Comparison of ENCODE assay signal across 16 cellular contexts in genomic region chr12:29714966-29715365, GRCh38.
"Had no signal": no experiment of that assay in that cellular context is flagged by ENCODE, and none has a peak within 500 bp of the region (broad histone marks: within the 10 kb centered on the region; RNA-seq: fewer than 3 reads in every experiment).

No MANE protein-coding gene starts in this region.

- H3K4me1 ChIP-seq: thyroid gland, upper lobe of left lung, uterus had no signal

- DNase-seq: effector memory CD4-positive, alpha-beta T cell; foreskin keratinocyte; heart left ventricle; hippocampal formation; left colon; natural killer cell; right cardiac atrium; small intestine; stimulated activated CD4-positive, alpha-beta T cell treated with anti-CD3 and anti-CD28 coated beads, Interleukin-12 subunit alpha, Interleukin-12 subunit beta, amount 100 ng/mL, for 4 hours; stimulated activated CD4-positive, alpha-beta T cell treated with anti-CD3 and anti-CD28 coated beads, Interleukin-2, amount 100 ng/mL, for 48 hours; stimulated activated naive CD4-positive, alpha-beta T cell treated with Interleukin-2 at 50 U/mL for 16 hours; thyroid gland; upper lobe of left lung; uterus had no signal

- H3K27me3 ChIP-seq: foreskin keratinocyte, heart left ventricle, suprapubic skin, thyroid gland, upper lobe of left lung, uterus had no signal

- ATAC-seq: esophagus mucosa, foreskin keratinocyte, heart left ventricle, left colon, natural killer cell, right cardiac atrium had no signal

- H3K9me3 ChIP-seq: heart left ventricle, suprapubic skin, thyroid gland, upper lobe of left lung, uterus had no signal

- H3K27ac ChIP-seq: foreskin keratinocyte, heart left ventricle, suprapubic skin, thyroid gland, upper lobe of left lung, uterus had no signal

- H3K36me3 ChIP-seq: heart left ventricle, suprapubic skin, thyroid gland, upper lobe of left lung, uterus had no signal

- H3K4me3 ChIP-seq: heart left ventricle, suprapubic skin, thyroid gland, upper lobe of left lung, uterus had no signal
